In genomic region chrX:1564077-1564476, GRCh38 we compare ENCODE assay signal across 9 cellular contexts. TPM values are rescaled to one million over a fixed set of nuclear protein-coding genes. Genes with fewer than 3 reads are reported as not detected.
"Had no signal": no experiment of that assay in that cellular context is flagged by ENCODE, and none has a peak within 500 bp of the region (broad histone marks: within the 10 kb centered on the region; RNA-seq: fewer than 3 reads in every experiment).

No MANE protein-coding gene starts in this region.

RNA-seq across cellular contexts. Expression of gene P2RY8, which starts 27.1 kb away (rescaled TPM):
- total RNA-seq: mesothelial cell of epicardium, pulmonary artery endothelial cell had no signal
- polyA plus RNA-seq: keratinocyte had no signal

RNA-seq across cellular contexts. Expression of gene ASMT, which starts 50.8 kb away (rescaled TPM):
- total RNA-seq: esophagus mucosa, gastrocnemius medialis, glomerular endothelial cell, liver, lung microvascular endothelial cell, pulmonary artery endothelial cell, transverse colon had no signal
- polyA plus RNA-seq: keratinocyte had no signal
